8 cellular contexts compared by ENCODE assay signal in the genomic region with DNA sequence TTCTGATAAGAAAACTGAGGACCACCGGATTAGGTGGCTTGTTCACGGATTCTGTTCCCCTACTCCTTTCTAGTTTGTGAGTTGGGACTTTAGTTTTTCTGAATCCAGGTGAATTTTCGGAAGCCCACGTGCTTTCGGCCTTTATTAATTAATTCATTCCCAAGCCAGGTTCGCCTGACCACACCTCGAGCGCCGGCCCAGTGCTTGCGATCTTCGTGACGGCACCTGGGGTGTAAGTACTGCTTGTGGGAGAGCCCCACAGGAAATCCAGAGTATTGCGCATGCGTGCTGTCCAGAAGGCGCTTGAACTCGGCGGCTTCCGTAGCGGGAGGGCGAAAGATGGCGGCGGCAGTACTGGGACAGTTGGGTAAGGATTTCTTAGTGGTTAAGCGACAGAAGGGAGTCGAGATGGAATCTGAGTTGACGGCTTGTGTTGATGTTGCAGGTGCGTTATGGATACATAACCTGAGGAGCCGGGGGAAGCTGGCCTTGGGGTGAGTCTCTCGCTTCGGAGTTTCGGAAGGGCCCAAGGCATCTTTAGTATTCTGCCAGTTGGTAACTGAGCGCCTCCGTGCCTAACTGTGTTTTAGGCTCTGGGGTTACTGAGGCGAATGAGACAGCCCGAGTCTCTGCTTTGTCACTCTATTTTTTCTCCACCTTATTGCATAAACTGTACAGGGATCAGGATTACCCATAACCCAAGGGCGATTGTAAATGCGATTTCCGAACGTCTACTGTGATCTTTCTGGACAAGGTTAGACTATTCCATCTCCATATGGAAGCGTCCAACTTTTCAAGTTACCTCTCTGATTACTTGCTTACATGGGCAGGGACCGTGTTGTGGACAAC. TPM values are rescaled to one million over a fixed set of nuclear protein-coding genes. Genes with fewer than 3 reads are reported as not detected.
DNase-seq lines count a peak whose midpoint lies in the region; FAIRE-seq and TF ChIP-seq lines count a peak whose summit lies in the region.

A gene (plus strand): TSS at position 302 of the 849 bp plus-strand sequence. CDS start 38 bp downstream, at position 340.

- POLR2A ChIA-PET in HEK293T (lab: Yijun Ruan, JAX) = interaction anchor here (1.7 kb wide), 1 partner anchor 10 kb away, joined by 6 read pairs; no protein-coding TSS in a partner anchor

- H2AFZ ChIP-seq in neuron (ENCODE audit: low read depth, low read length) = peak within 1 kb of the TSS; percentile 82

- H3K27me3 ChIP-seq in neuron (ENCODE audit: insufficient read depth, low read length) = no peaks in the 10 kb centered on the region

- CTCF ChIA-PET in HEK293T (lab: Yijun Ruan, JAX) = no interaction called here

- no peaks in the 10 kb centered on the region for H3K9me3 ChIP-seq in neuron (ENCODE audit: low read length)

- DNase-seq in GF-D8 (lab: John Stamatoyannopoulos, UW) = peak; percentile 83
- peak; percentile 92 for DNase-seq in HEK293T (ENCODE audit: extremely low spot score)
- DNase-seq in NAMALWA (ENCODE audit: low spot score) = peak; percentile 95
- peak; percentile 89 for DNase-seq in SK-MEL-5 (ENCODE audit: low read depth, low spot score)
- DNase-seq in activated naive CD4-positive, alpha-beta T cell treated with Interleukin-2 at 50 U/mL for 16 hours = peak; percentile 95
- DNase-seq in frontal cortex (ENCODE audit: low spot score in 2 of 2) = peak; percentile 82
- DNase-seq in stromal cell of bone marrow (ENCODE audit: low read depth) = peak; percentile 85

- peaks cover 26% of the 10 kb centered on the region for H3K4me1 ChIP-seq in neuron (ENCODE audit: insufficient read depth, low read length)

- peak within 1 kb of the TSS; percentile 90 for H3K4me3 ChIP-seq in neuron (ENCODE audit: low read length)

- FAIRE-seq in frontal cortex (lab: Jason Lieb, UNC) = no peak

- in situ Hi-C loops in SK-MEL-5 (cut with HindIII; ENCODE audit: low pct_unique_long_range_greater_than_20kb, low sequenced_read_pairs) = no loop called here

- no peaks in the 10 kb centered on the region for H3K36me3 ChIP-seq in neuron (ENCODE audit: insufficient read depth, low read length)

TF ChIP-seq in HEK293T, 16 proteins besides CTCF, POLR2A, EP300 and RAD21:
- no peak for TF ChIP-seq LEF1 (IDR thresholded peaks at IDR 0.05; ENCODE audit: borderline replicate concordance)
- TF ChIP-seq L3MBTL2 (conservative IDR thresholded peaks at IDR 0.05) = peak; percentile 67; the same call in 1 of the 2 replicates
- TF ChIP-seq FOXA1 (IDR thresholded peaks at IDR 0.05) = no peak
- peak; percentile 44; the same call in 1 of the 2 replicates for TF ChIP-seq NFRKB (IDR thresholded peaks at IDR 0.05)

RNA-seq across cellular contexts. Expression of the gene that starts here (rescaled TPM):
- 23.8 and 24.7 TPM in 2 replicates for total RNA-seq in SK-MEL-5 (2014; rRNA removed; shearing (Covaris generic))
- 29.0 and 34.7 TPM in 2 replicates for polyA plus RNA-seq in SK-MEL-5 (2015; cell fraction: cytosol; rRNA removed)
- 12.8 and 19.3 TPM in 2 replicates for polyA plus RNA-seq in SK-MEL-5 (2015; cell fraction: nucleus; rRNA removed)
- total RNA-seq in frontal cortex = 28.1 TPM

Comparison
In these comparisons a context has a peak if more than half of its experiments do, and no peak if none do; other contexts are left out.
1. Peak in every context shown above with its lines: DNase-seq and H3K4me3 ChIP-seq.